In the genomic region with DNA sequence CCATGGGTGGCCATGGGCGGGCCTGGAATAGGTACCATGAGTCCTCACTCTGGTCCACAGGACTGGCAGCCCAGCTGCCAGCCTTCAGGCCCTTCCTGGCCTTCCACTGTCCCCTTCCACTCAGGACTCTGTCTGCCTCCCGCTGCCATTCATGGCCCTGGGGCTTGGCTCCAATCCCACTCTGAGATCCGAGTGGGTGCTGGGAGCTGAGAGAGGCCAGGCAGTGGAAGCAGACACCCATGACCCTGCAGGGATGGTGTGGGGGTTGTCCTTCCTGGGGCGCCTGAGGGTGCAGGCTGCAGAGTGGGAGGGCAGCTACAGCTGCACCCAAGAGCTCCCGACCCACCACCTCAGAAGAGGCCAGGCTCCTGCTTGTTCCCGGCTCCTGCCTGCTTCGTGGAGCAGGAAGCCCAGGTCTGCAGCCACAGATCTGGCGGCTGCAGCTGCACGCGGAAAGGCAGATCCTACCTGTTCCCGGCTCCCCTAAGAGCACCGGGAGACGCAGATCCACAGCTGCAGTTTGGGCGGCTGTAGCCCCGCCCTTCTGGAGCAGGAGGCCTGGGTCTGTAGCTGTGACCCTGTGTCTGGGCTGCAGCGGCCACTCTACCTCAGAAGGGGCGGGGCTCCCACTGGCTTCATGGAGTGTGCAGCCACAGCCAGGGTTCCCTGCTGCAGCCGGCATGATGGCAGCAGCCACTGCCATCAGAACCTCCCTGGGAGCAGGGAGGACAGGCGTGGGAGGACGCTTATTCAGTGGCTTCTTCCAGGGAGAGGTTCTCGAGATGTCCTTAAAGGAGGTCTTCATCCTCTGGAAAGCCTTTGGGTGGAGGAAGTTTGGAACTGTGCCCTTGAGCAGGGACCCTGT, we compare ENCODE assay signal across 1 cellular context.
TF ChIP-seq lines count a peak whose summit lies in the region.

No MANE protein-coding gene starts in this region.

TF ChIP-seq in H1, 55 proteins besides CTCF, POLR2A, EP300 and RAD21:
- no peak for TF ChIP-seq BRCA1 (IDR thresholded peaks at IDR 0.05; ENCODE audit: low read depth, low read length)
- no peak for TF ChIP-seq FOSL1 (IDR thresholded peaks at IDR 0.05; ENCODE audit: insufficient read depth, low read depth, low read length)
- TF ChIP-seq SIRT6 (IDR thresholded peaks at IDR 0.05; ENCODE audit: low read length) = no peak
- no peak for TF ChIP-seq HDAC2 (IDR thresholded peaks at IDR 0.05; ENCODE audit: borderline replicate concordance in 1 of 2, low read depth in 2 of 2, low read length in 2 of 2)
- TF ChIP-seq TAF7 (optimal IDR thresholded peaks at IDR 0.05; ENCODE audit: borderline replicate concordance, low read depth, low read length) = no peak
- TF ChIP-seq NRF1 (IDR thresholded peaks at IDR 0.05; ENCODE audit: low read depth, low read length) = no peak
- no peak for TF ChIP-seq RNF2 (IDR thresholded peaks at IDR 0.05; ENCODE audit: borderline replicate concordance, low read depth, low read length, missing control alignments, poor library complexity, severe bottlenecking)
- TF ChIP-seq NANOG (IDR thresholded peaks at IDR 0.05; ENCODE audit: insufficient read depth, low read depth, low read length, poor library complexity, severe bottlenecking) = no peak
- no peak for TF ChIP-seq RFX5 (IDR thresholded peaks at IDR 0.05; ENCODE audit: borderline replicate concordance, low read depth, low read length)
- TF ChIP-seq TBP (IDR thresholded peaks at IDR 0.05; ENCODE audit: low read depth, low read length) = no peak
- no peak for TF ChIP-seq KDM5A (IDR thresholded peaks at IDR 0.05; ENCODE audit: low read length)
- TF ChIP-seq ZNF274 (IDR thresholded peaks at IDR 0.05; ENCODE audit: borderline replicate concordance, extremely low read depth, low read length) = no peak
- no peak for TF ChIP-seq SP4 (IDR thresholded peaks at IDR 0.05; ENCODE audit: low read length)
- TF ChIP-seq TCF12 (IDR thresholded peaks at IDR 0.05; ENCODE audit: low read depth, low read length) = no peak
- no peak for TF ChIP-seq SRF (IDR thresholded peaks at IDR 0.05; ENCODE audit: low read depth, low read length)
- TF ChIP-seq, protein P1, sequence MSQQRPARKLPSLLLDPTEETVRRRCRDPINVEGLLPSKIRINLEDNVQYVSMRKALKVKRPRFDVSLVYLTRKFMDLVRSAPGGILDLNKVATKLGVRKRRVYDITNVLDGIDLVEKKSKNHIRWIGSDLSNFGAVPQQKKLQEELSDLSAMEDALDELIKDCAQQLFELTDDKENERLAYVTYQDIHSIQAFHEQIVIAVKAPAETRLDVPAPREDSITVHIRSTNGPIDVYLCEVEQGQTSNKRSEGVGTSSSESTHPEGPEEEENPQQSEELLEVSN (IDR thresholded peaks at IDR 0.05) = no peak
- TF ChIP-seq CHD7 (IDR thresholded peaks at IDR 0.05; ENCODE audit: insufficient replicate concordance, low read length) = no peak
- no peak for TF ChIP-seq EZH2 (IDR thresholded peaks at IDR 0.05; ENCODE audit: low read depth, low read length, severe bottlenecking)
- TF ChIP-seq EGR1 (IDR thresholded peaks at IDR 0.05; ENCODE audit: borderline replicate concordance, low read depth, low read length) = no peak
- no peak for TF ChIP-seq GABPA (IDR thresholded peaks at IDR 0.05; ENCODE audit: borderline replicate concordance, insufficient read depth, low read length)
